8 cellular contexts compared by ENCODE assay signal in genomic region chr1:169367096-169367685, GRCh38. TPM values are rescaled to one million over a fixed set of nuclear protein-coding genes. Genes with fewer than 3 reads are reported as not detected.
A peak's percentile ranks its signal among the peaks of the same experiment; 100 is the strongest.
DNase-seq lines count a peak whose midpoint lies in the region; ATAC-seq, FAIRE-seq and TF ChIP-seq lines count a peak whose summit lies in the region.

No MANE protein-coding gene starts in this region.

- no peak overlapping the region for H3K27ac Mint-ChIP-seq in activated CD4-positive, alpha-beta T cell treated with anti-CD3 and anti-CD28 coated beads, Interleukin-2, amount 10 ng/mL, durations not matched to agents 24 days and 14 days

- H3K4me3 Mint-ChIP-seq in activated CD4-positive, alpha-beta T cell treated with anti-CD3 and anti-CD28 coated beads, Interleukin-2, amount 10 ng/mL, durations not matched to agents 24 days and 14 days: no peak overlapping the region

- H3K27me3 ChIP-seq in HepG2 (ENCODE audit: control insufficient read depth in 1 of 2, insufficient read depth in 2 of 2, low read length in 2 of 2) (no peaks in the 10 kb centered on the region; a peak in 2 of 5 replicates), uterus (no peaks in the 10 kb centered on the region)

- H3K4me3 ChIP-seq in astrocyte of the cerebellum (ENCODE audit: low read depth, low read length) (peak overlapping the region; percentile 70), HepG2 (replicated peaks in 1 of 3; ENCODE audit: insufficient read depth in 1 of 3, low read depth in 2 of 3, low read length in 3 of 3) (peak overlapping the region; percentile 85 to 93 (median 92)), uterus (peak overlapping the region; percentile 60 to 79)

- H3K9me3 Mint-ChIP-seq in activated CD4-positive, alpha-beta T cell treated with anti-CD3 and anti-CD28 coated beads, Interleukin-2, amount 10 ng/mL, durations not matched to agents 24 days and 14 days: peaks cover 6% of the 10 kb centered on the region

- DNase-seq in activated CD4-positive, alpha-beta T cell treated with anti-CD3 and anti-CD28 coated beads, Interleukin-2, amount 10 ng/mL, durations not matched to agents 24 days and 14 days: peak; percentile 67
- no peak for DNase-seq in activated CD4-positive, alpha-beta T cell treated with anti-CD3 and anti-CD28 coated beads for 1 hour
- DNase-seq in astrocyte of the cerebellum (ENCODE audit: low read depth) (no peak), HepG2 (ENCODE audit: low spot score) (no peak), uterus (no peak), NOMO-1 treated with dmso at 0.1 percent for 144 hours (lab: John Stamatoyannopoulos, UW; ENCODE audit: unreplicated experiment) (no peak)
- DNase-seq in stimulated activated CD4-positive, alpha-beta T cell treated with anti-CD3 and anti-CD28 coated beads, Interleukin-2, amount 100 ng/mL, for 24 hours: no peak

- H3K27ac ChIP-seq in HepG2 (ENCODE audit: extremely low read length, insufficient read depth, low read length): peak overlapping the region; percentile 35
- H3K27ac ChIP-seq in uterus: peak overlapping the region; percentile 85 to 86

- no peak; a peak in 1 of 4 replicates for TF ChIP-seq POLR2A in HepG2 (IDR thresholded peaks at IDR 0.05; ENCODE audit: insufficient read depth in 1 of 2, low read depth in 2 of 2, low read length in 2 of 2)
- no peak for TF ChIP-seq POLR2A in uterus (IDR thresholded peaks at IDR 0.05)

- TF ChIP-seq CTCF in astrocyte of the cerebellum (IDR thresholded peaks at IDR 0.05; ENCODE audit: low read depth, low read length, missing control alignments) (no peak), HepG2 (CRISPR knock-in tag; IDR thresholded peaks at IDR 0.05) (no peak), uterus (IDR thresholded peaks at IDR 0.05) (no peak)

- H4K20me1 ChIP-seq in HepG2 (ENCODE audit: insufficient read depth, low read length): no peaks in the 10 kb centered on the region

- peak overlapping the region; percentile 63 for H3K9ac ChIP-seq in HepG2 (ENCODE audit: insufficient read depth, low read depth, low read length)

- ATAC-seq in HepG2 (peak; percentile 20; the same call in 2 of the 3 replicates), HG02798 (IDR thresholded peaks at IDR 0.05; ENCODE audit: poor library complexity, unreplicated experiment) (no peak)

- H3K9me3 ChIP-seq in HepG2 (ENCODE audit: low read length) (0 out of 2 replicates have a peak, but pooled peaks cover 4% of the 10 kb centered on the region), uterus (no peaks in the 10 kb centered on the region)

- H3K79me2 ChIP-seq in HepG2 (ENCODE audit: insufficient read depth, low read length): peaks cover 14% of the 10 kb centered on the region

- peak overlapping the region; percentile 83 for H3K4me2 ChIP-seq in HepG2 (ENCODE audit: low read depth, low read length)

- FAIRE-seq in HepG2 (lab: Jason Lieb, UNC): no peak

- no peaks in the 10 kb centered on the region for H3K27me3 Mint-ChIP-seq in activated CD4-positive, alpha-beta T cell treated with anti-CD3 and anti-CD28 coated beads, Interleukin-2, amount 10 ng/mL, durations not matched to agents 24 days and 14 days

- CTCF ChIA-PET in HepG2 (lab: Yijun Ruan, JAX; ENCODE audit: low intra/inter-chr PET ratio, low total read pairs): no interaction called here

- in situ Hi-C loops in astrocyte of the cerebellum (cut with HindIII; ENCODE audit: low sequenced_read_pairs) (no loop called here), HepG2 (cut with HindIII; ENCODE audit: extremely low pct_ligation_motif_present, low pct_unique_long_range_greater_than_20kb) (no loop called here)

- TSS peak; percentile 72 for BruUV-seq in HepG2 (replicated peaks; lab: Mats Ljungman, UMichigan)

- 17% methylated on average over 15 of the region's 15 CpGs for WGBS in HepG2 (ENCODE audit: low lambda C conversion rate)

- H3K4me1 ChIP-seq in HepG2 (ENCODE audit: insufficient read depth, low read length) (peaks cover 27% of the 10 kb centered on the region), uterus (peaks cover 0 to 4% of the 10 kb centered on the region in 2 donors)

- H3K36me3 ChIP-seq in HepG2 (replicated peaks in 1 of 2; ENCODE audit: control insufficient read depth in 1 of 2, insufficient read depth in 2 of 2, low read length in 2 of 2): peaks cover 3 to 7% of the 10 kb centered on the region in 2 experiments; a peak in 3 of 5 replicates
- no peaks in the 10 kb centered on the region for H3K36me3 ChIP-seq in uterus

- intact Hi-C loops in activated CD4-positive, alpha-beta T cell treated with anti-CD3 and anti-CD28 coated beads, Interleukin-2, amount 10 ng/mL, durations not matched to agents 24 days and 14 days (cut with micrococcal nuclease): loop anchor here (1.0 to 10.0 kb wide), 9 partner anchors 119 to 1188 kb away; partner anchors contain the start of genes SCYL3, SFT2D2 and TIPRL
- intact Hi-C loops in HepG2 (cut with micrococcal nuclease; ENCODE audit: unreplicated experiment) (loop anchor here (1.0 kb wide), 1 partner anchor 142 kb away; no protein-coding TSS in a partner anchor), uterus (cut with DNase I; ENCODE audit: low total_unique reads) (no loop called here)

- TF ChIP-seq EP300 in HepG2 (IDR thresholded peaks at IDR 0.05; ENCODE audit: low read depth in 2 of 2, low read length in 2 of 2): no peak
- no peak for TF ChIP-seq EP300 in HepG2 (CRISPR knock-in tag; IDR thresholded peaks at IDR 0.05; ENCODE audit: borderline replicate concordance)

- peaks cover 41% of the 10 kb centered on the region for H3K4me1 Mint-ChIP-seq in activated CD4-positive, alpha-beta T cell treated with anti-CD3 and anti-CD28 coated beads, Interleukin-2, amount 10 ng/mL, durations not matched to agents 24 days and 14 days

- peaks cover 24% of the 10 kb centered on the region for H3K36me3 Mint-ChIP-seq in activated CD4-positive, alpha-beta T cell treated with anti-CD3 and anti-CD28 coated beads, Interleukin-2, amount 10 ng/mL, durations not matched to agents 24 days and 14 days (ENCODE audit: low read depth)

- peak overlapping the region; percentile 82 for H2AFZ ChIP-seq in HepG2 (ENCODE audit: low read length)

- POLR2A ChIA-PET in HepG2 (lab: Yijun Ruan, JAX): interaction anchor here (1.3 to 1.7 kb wide), 3 partner anchors 119 to 1013 kb away, joined by 4 to 13 read pairs (median 6); partner anchors contain the start of genes ATP1B1 and SLC19A2

- TF ChIP-seq RAD21 in HepG2 (CRISPR knock-in tag; IDR thresholded peaks at IDR 0.05): no peak

RNA-seq across cellular contexts. Expression of gene NME7, which starts 0.4 kb away (rescaled TPM):
- total RNA-seq in activated CD4-positive, alpha-beta T cell treated with anti-CD3 and anti-CD28 coated beads, Interleukin-2, amount 10 ng/mL, durations not matched to agents 24 days and 14 days: 10.6 and 13.8 TPM in 2 replicates
- total RNA-seq in HepG2 (2016; rRNA removed; fragmentation: Illumina TruSeq; extraction: Trizol) (22.5 and 29.5 TPM in 2 replicates), uterus (10 to 100 TPM; 14.1 to 42.6 (median 25.0) TPM)
- 13.0 and 13.8 TPM in 2 replicates for total RNA-seq in HepG2 (2016; cell fraction: cytosol; rRNA removed; fragmentation: Illumina TruSeq; extraction: Trizol; ENCODE audit: low read depth)
- 22.8 and 33.1 TPM in 2 replicates for total RNA-seq in HepG2 (2016; cell fraction: insoluble cytoplasmic fraction; rRNA removed; fragmentation: Illumina TruSeq; extraction: Trizol)
- total RNA-seq in HepG2 (2016; cell fraction: membrane; rRNA removed; fragmentation: Illumina TruSeq; extraction: Trizol): 20.2 and 23.2 TPM in 2 replicates
- 14.9 and 18.6 TPM in 2 replicates for total RNA-seq in HepG2 (2016; cell fraction: nucleus; rRNA removed; fragmentation: Illumina TruSeq; extraction: Trizol)
- 5.1 and 9.4 TPM in 2 replicates for polyA plus RNA-seq in HepG2 (2011; rRNA removed)
- polyA plus RNA-seq in HepG2 (2011; cell fraction: cytosol; rRNA removed): 4.7 and 5.7 TPM in 2 replicates
- polyA plus RNA-seq in HepG2 (2011; cell fraction: nucleus; rRNA removed): 2.6 and 3.8 TPM in 2 replicates
- 10.8 and 67.5 TPM in 2 replicates for polyA plus RNA-seq in HepG2 (2012)
- polyA plus RNA-seq in HepG2 (2016; cell fraction: cytosol; fragmentation: Illumina TruSeq; extraction: Trizol; ENCODE audit: low read depth): 10.7 and 12.2 TPM in 2 replicates
- 28.0 and 28.7 TPM in 2 replicates for polyA plus RNA-seq in HepG2 (2016; cell fraction: insoluble cytoplasmic fraction; fragmentation: Illumina TruSeq; extraction: Trizol; ENCODE audit: low read depth)
- polyA plus RNA-seq in HepG2 (2016; cell fraction: membrane; fragmentation: Illumina TruSeq; extraction: Trizol; ENCODE audit: low read depth): 12.8 and 19.1 TPM in 2 replicates
- 12.1 and 13.0 TPM in 2 replicates for polyA plus RNA-seq in HepG2 (2016; cell fraction: nucleus; fragmentation: Illumina TruSeq; extraction: Trizol; ENCODE audit: insufficient read depth, low read depth)
- 11.9 and 14.6 TPM in 2 replicates for polyA minus RNA-seq in HepG2 (2011; rRNA and poly(A)+ RNA removed; ENCODE audit: low replicate concordance)
- polyA minus RNA-seq in HepG2 (2011; cell fraction: cytosol; rRNA and poly(A)+ RNA removed): 4.9 and 11.1 TPM in 2 replicates
- polyA minus RNA-seq in HepG2 (2011; cell fraction: nucleus; rRNA and poly(A)+ RNA removed): 24.8 and 30.7 TPM in 2 replicates

RNA-seq across cellular contexts. Expression of gene BLZF1, which starts 0.8 kb away (rescaled TPM):
- 11.2 and 11.3 TPM in 2 replicates for total RNA-seq in activated CD4-positive, alpha-beta T cell treated with anti-CD3 and anti-CD28 coated beads, Interleukin-2, amount 10 ng/mL, durations not matched to agents 24 days and 14 days
- 13.7 and 18.7 TPM in 2 replicates for total RNA-seq in HepG2 (2016; rRNA removed; fragmentation: Illumina TruSeq; extraction: Trizol)
- total RNA-seq in HepG2 (2016; cell fraction: cytosol; rRNA removed; fragmentation: Illumina TruSeq; extraction: Trizol; ENCODE audit: low read depth): 2.1 and 2.3 TPM in 2 replicates
- 13.4 and 17.0 TPM in 2 replicates for total RNA-seq in HepG2 (2016; cell fraction: insoluble cytoplasmic fraction; rRNA removed; fragmentation: Illumina TruSeq; extraction: Trizol)
- 6.2 and 6.7 TPM in 2 replicates for total RNA-seq in HepG2 (2016; cell fraction: membrane; rRNA removed; fragmentation: Illumina TruSeq; extraction: Trizol)
- total RNA-seq in HepG2 (2016; cell fraction: nucleus; rRNA removed; fragmentation: Illumina TruSeq; extraction: Trizol): 19.7 and 22.9 TPM in 2 replicates
- 4.2 and 4.5 TPM in 2 replicates for polyA plus RNA-seq in HepG2 (2011; rRNA removed)
- 1.3 and 2.6 TPM in 2 replicates for polyA plus RNA-seq in HepG2 (2011; cell fraction: cytosol; rRNA removed)
- polyA plus RNA-seq in HepG2 (2011; cell fraction: nucleus; rRNA removed): 4.4 and 5.8 TPM in 2 replicates
- polyA plus RNA-seq in HepG2 (2012): 4.7 and 5.1 TPM in 2 replicates
- 0.73 and 1.00 TPM in 2 replicates for polyA plus RNA-seq in HepG2 (2016; cell fraction: cytosol; fragmentation: Illumina TruSeq; extraction: Trizol; ENCODE audit: low read depth)
- 14.9 and 15.4 TPM in 2 replicates for polyA plus RNA-seq in HepG2 (2016; cell fraction: insoluble cytoplasmic fraction; fragmentation: Illumina TruSeq; extraction: Trizol; ENCODE audit: low read depth)
- polyA plus RNA-seq in HepG2 (2016; cell fraction: membrane; fragmentation: Illumina TruSeq; extraction: Trizol; ENCODE audit: low read depth): 2.1 TPM in 2 replicates
- polyA plus RNA-seq in HepG2 (2016; cell fraction: nucleus; fragmentation: Illumina TruSeq; extraction: Trizol; ENCODE audit: insufficient read depth, low read depth): 13.6 and 15.6 TPM in 2 replicates
- 1.2 and 3.6 TPM in 2 replicates for polyA minus RNA-seq in HepG2 (2011; rRNA and poly(A)+ RNA removed; ENCODE audit: low replicate concordance)
- 2.6 and 3.0 TPM in 2 replicates for polyA minus RNA-seq in HepG2 (2011; cell fraction: cytosol; rRNA and poly(A)+ RNA removed)
- polyA minus RNA-seq in HepG2 (2011; cell fraction: nucleus; rRNA and poly(A)+ RNA removed): 38.8 and 39.5 TPM in 2 replicates
- 10 to 100 TPM; 24.7 to 70.6 (median 39.1) TPM for total RNA-seq in uterus
